Comparison of ENCODE assay signal across 1 cellular context in the genomic region with DNA sequence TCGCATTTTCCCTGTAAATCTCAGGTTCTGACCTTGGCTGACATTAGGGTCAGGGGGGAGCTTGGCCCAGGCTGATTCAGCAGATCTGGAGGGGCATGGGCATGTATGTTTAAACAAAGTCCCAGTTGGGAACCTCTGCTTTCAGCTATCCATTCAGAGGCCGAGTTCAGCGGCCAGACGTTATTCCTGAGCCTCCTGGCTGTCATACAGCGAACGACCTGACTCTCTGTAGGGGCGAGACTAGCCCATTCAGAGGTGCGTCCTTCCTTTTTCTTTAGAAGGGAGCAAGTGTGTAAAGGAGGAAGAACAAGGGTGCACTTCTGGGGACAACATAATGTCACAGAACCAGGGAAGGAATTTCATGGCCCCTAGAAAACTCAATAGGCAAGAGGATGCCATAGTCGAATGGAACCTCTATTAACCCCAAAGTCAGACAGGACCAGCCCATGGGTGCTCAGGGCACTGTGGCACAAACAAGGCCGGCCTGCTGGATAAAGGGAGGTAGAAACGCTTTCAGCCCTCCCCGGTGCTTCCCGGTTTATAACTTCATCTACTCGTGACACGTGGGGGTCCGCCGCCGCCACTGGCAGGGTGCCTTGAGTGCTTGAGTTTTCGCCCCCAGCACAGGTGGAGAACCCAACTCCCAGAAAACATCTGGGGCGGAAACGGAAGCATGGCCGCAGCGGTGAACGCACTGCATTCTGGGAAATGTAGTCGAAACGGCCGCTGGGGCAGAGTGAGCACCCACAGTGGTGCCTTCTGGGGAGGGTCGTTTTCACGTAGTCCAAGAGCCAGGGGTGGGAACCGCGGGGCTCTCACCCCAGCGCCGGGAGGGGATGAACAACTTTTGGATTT.
TF ChIP-seq lines count a peak whose summit lies in the region.

No MANE protein-coding gene starts in this region.

TF ChIP-seq in HepG2, 621 proteins besides CTCF, POLR2A, EP300 and RAD21 (continued from another document and continues in another):
- TF ChIP-seq ZNF766 (CRISPR knock-in tag; IDR thresholded peaks at IDR 0.05; ENCODE audit: borderline replicate concordance) (peak; percentile 41; the same call in 1 of the 2 replicates), NCOA1 (CRISPR knock-in tag; IDR thresholded peaks at IDR 0.05) (no peak), ZNF143 (CRISPR knock-in tag; IDR thresholded peaks at IDR 0.05) (peak; percentile 99), ZNF296 (CRISPR knock-in tag; conservative IDR thresholded peaks at IDR 0.05) (0 out of 2 replicates have a peak, but pooled peaks have one; percentile 30), YEATS2 (CRISPR knock-in tag; IDR thresholded peaks at IDR 0.05; ENCODE audit: borderline replicate concordance) (peak; percentile 69; the same call in 1 of the 2 replicates), NCOR1 (IDR thresholded peaks at IDR 0.05; ENCODE audit: borderline replicate concordance, low read length) (no peak), MAFK (conservative IDR thresholded peaks at IDR 0.05 in 1 of 2, IDR thresholded peaks at IDR 0.05 in 1 of 2; ENCODE audit: low read length in 2 of 2) (no peak), TMF1 (CRISPR knock-in tag; IDR thresholded peaks at IDR 0.05; ENCODE audit: low read depth) (peak; percentile 26; the same call in 1 of the 2 replicates), NR2C2 (CRISPR knock-in tag; IDR thresholded peaks at IDR 0.05; ENCODE audit: borderline replicate concordance) (peak; percentile 82), PHF21A (CRISPR knock-in tag; IDR thresholded peaks at IDR 0.05) (0 out of 2 replicates have a peak, but pooled peaks have one; percentile 27), ZNF335 (CRISPR knock-in tag; IDR thresholded peaks at IDR 0.05) (no peak), CENPT (CRISPR knock-in tag; IDR thresholded peaks at IDR 0.05; ENCODE audit: low read depth) (no peak), ZBTB8A (CRISPR knock-in tag; IDR thresholded peaks at IDR 0.05; ENCODE audit: borderline replicate concordance, low read depth) (no peak), ZNF737 (CRISPR knock-in tag; IDR thresholded peaks at IDR 0.05; ENCODE audit: borderline replicate concordance) (no peak), CAMTA2 (CRISPR knock-in tag; IDR thresholded peaks at IDR 0.05; ENCODE audit: borderline replicate concordance) (no peak), GMEB2 (CRISPR knock-in tag; IDR thresholded peaks at IDR 0.05; ENCODE audit: low read depth) (no peak), HNF4G (IDR thresholded peaks at IDR 0.05; ENCODE audit: borderline replicate concordance, low read depth, low read length) (no peak), HNF4G (CRISPR knock-in tag; IDR thresholded peaks at IDR 0.05; ENCODE audit: borderline replicate concordance, low read depth) (peak; percentile 42; the same call in 1 of the 2 replicates), NFE2 (CRISPR knock-in tag; IDR thresholded peaks at IDR 0.05) (no peak), MYNN (CRISPR knock-in tag; IDR thresholded peaks at IDR 0.05; ENCODE audit: low read depth) (no peak), GABPB1 (CRISPR knock-in tag; IDR thresholded peaks at IDR 0.05) (peak; percentile 100), NKX3-1 (CRISPR knock-in tag; IDR thresholded peaks at IDR 0.05) (0 out of 2 replicates have a peak, but pooled peaks have one; percentile 33), ZNF44 (CRISPR knock-in tag; IDR thresholded peaks at IDR 0.05) (no peak), ZNF563 (CRISPR knock-in tag; IDR thresholded peaks at IDR 0.05) (no peak; the same call in 1 of the 2 replicates), ZNF605 (CRISPR knock-in tag; IDR thresholded peaks at IDR 0.05) (peak; percentile 73; the same call in 1 of the 2 replicates), UBTF (CRISPR knock-in tag; IDR thresholded peaks at IDR 0.05) (no peak), XRCC5 (optimal IDR thresholded peaks at IDR 0.05; ENCODE audit: low read length) (no peak), PCBP2 (optimal IDR thresholded peaks at IDR 0.05; ENCODE audit: low read depth, low read length, poor library complexity, severe bottlenecking) (no peak), AKAP8 (CRISPR knock-in tag; IDR thresholded peaks at IDR 0.05) (no peak)
- TF ChIP-seq, protein P1, sequence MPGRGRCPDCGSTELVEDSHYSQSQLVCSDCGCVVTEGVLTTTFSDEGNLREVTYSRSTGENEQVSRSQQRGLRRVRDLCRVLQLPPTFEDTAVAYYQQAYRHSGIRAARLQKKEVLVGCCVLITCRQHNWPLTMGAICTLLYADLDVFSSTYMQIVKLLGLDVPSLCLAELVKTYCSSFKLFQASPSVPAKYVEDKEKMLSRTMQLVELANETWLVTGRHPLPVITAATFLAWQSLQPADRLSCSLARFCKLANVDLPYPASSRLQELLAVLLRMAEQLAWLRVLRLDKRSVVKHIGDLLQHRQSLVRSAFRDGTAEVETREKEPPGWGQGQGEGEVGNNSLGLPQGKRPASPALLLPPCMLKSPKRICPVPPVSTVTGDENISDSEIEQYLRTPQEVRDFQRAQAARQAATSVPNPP (CRISPR knock-in tag; IDR thresholded peaks at IDR 0.05): no peak
- TF ChIP-seq, protein P2, sequence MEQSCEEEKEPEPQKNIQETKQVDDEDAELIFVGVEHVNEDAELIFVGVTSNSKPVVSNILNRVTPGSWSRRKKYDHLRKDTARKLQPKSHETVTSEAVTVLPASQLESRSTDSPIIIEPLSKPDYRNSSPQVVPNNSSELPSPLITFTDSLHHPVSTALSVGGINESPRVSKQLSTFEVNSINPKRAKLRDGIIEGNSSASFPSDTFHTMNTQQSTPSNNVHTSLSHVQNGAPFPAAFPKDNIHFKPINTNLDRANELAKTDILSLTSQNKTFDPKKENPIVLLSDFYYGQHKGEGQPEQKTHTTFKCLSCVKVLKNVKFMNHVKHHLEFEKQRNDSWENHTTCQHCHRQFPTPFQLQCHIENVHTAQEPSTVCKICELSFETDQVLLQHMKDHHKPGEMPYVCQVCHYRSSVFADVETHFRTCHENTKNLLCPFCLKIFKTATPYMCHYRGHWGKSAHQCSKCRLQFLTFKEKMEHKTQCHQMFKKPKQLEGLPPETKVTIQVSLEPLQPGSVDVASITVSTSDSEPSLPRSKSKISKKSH (CRISPR knock-in tag; IDR thresholded peaks at IDR 0.05; ENCODE audit: borderline replicate concordance): peak; percentile 71; the same call in 1 of the 2 replicates
- TF ChIP-seq, protein P3, sequence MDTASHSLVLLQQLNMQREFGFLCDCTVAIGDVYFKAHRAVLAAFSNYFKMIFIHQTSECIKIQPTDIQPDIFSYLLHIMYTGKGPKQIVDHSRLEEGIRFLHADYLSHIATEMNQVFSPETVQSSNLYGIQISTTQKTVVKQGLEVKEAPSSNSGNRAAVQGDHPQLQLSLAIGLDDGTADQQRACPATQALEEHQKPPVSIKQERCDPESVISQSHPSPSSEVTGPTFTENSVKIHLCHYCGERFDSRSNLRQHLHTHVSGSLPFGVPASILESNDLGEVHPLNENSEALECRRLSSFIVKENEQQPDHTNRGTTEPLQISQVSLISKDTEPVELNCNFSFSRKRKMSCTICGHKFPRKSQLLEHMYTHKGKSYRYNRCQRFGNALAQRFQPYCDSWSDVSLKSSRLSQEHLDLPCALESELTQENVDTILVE (CRISPR knock-in tag; IDR thresholded peaks at IDR 0.05): no peak; the same call in 1 of the 2 replicates
- TF ChIP-seq, protein P4, sequence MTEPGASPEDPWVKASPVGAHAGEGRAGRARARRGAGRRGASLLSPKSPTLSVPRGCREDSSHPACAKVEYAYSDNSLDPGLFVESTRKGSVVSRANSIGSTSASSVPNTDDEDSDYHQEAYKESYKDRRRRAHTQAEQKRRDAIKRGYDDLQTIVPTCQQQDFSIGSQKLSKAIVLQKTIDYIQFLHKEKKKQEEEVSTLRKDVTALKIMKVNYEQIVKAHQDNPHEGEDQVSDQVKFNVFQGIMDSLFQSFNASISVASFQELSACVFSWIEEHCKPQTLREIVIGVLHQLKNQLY (CRISPR knock-in tag; IDR thresholded peaks at IDR 0.05): 0 out of 2 replicates have a peak, but pooled peaks have one; percentile 21
- TF ChIP-seq, protein P5, sequence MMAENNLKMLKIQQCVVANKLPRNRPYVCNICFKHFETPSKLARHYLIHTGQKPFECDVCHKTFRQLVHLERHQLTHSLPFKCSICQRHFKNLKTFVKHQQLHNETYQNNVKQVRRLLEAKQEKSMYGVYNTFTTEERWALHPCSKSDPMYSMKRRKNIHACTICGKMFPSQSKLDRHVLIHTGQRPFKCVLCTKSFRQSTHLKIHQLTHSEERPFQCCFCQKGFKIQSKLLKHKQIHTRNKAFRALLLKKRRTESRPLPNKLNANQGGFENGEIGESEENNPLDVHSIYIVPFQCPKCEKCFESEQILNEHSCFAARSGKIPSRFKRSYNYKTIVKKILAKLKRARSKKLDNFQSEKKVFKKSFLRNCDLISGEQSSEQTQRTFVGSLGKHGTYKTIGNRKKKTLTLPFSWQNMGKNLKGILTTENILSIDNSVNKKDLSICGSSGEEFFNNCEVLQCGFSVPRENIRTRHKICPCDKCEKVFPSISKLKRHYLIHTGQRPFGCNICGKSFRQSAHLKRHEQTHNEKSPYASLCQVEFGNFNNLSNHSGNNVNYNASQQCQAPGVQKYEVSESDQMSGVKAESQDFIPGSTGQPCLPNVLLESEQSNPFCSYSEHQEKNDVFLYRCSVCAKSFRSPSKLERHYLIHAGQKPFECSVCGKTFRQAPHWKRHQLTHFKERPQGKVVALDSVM (CRISPR knock-in tag; IDR thresholded peaks at IDR 0.05): no peak
- TF ChIP-seq, protein P6, sequence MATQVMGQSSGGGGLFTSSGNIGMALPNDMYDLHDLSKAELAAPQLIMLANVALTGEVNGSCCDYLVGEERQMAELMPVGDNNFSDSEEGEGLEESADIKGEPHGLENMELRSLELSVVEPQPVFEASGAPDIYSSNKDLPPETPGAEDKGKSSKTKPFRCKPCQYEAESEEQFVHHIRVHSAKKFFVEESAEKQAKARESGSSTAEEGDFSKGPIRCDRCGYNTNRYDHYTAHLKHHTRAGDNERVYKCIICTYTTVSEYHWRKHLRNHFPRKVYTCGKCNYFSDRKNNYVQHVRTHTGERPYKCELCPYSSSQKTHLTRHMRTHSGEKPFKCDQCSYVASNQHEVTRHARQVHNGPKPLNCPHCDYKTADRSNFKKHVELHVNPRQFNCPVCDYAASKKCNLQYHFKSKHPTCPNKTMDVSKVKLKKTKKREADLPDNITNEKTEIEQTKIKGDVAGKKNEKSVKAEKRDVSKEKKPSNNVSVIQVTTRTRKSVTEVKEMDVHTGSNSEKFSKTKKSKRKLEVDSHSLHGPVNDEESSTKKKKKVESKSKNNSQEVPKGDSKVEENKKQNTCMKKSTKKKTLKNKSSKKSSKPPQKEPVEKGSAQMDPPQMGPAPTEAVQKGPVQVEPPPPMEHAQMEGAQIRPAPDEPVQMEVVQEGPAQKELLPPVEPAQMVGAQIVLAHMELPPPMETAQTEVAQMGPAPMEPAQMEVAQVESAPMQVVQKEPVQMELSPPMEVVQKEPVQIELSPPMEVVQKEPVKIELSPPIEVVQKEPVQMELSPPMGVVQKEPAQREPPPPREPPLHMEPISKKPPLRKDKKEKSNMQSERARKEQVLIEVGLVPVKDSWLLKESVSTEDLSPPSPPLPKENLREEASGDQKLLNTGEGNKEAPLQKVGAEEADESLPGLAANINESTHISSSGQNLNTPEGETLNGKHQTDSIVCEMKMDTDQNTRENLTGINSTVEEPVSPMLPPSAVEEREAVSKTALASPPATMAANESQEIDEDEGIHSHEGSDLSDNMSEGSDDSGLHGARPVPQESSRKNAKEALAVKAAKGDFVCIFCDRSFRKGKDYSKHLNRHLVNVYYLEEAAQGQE (IDR thresholded peaks at IDR 0.05; ENCODE audit: borderline replicate concordance in 1 of 2, low read depth in 1 of 2, low read length in 2 of 2): no peak
- TF ChIP-seq, protein P7, sequence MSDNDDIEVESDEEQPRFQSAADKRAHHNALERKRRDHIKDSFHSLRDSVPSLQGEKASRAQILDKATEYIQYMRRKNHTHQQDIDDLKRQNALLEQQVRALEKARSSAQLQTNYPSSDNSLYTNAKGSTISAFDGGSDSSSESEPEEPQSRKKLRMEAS (IDR thresholded peaks at IDR 0.05): peak; percentile 62; the same call in 1 of the 2 replicates
- TF ChIP-seq, protein P8, sequence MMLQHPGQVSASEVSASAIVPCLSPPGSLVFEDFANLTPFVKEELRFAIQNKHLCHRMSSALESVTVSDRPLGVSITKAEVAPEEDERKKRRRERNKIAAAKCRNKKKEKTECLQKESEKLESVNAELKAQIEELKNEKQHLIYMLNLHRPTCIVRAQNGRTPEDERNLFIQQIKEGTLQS (CRISPR knock-in tag; IDR thresholded peaks at IDR 0.05): no peak
- TF ChIP-seq, protein P9, sequence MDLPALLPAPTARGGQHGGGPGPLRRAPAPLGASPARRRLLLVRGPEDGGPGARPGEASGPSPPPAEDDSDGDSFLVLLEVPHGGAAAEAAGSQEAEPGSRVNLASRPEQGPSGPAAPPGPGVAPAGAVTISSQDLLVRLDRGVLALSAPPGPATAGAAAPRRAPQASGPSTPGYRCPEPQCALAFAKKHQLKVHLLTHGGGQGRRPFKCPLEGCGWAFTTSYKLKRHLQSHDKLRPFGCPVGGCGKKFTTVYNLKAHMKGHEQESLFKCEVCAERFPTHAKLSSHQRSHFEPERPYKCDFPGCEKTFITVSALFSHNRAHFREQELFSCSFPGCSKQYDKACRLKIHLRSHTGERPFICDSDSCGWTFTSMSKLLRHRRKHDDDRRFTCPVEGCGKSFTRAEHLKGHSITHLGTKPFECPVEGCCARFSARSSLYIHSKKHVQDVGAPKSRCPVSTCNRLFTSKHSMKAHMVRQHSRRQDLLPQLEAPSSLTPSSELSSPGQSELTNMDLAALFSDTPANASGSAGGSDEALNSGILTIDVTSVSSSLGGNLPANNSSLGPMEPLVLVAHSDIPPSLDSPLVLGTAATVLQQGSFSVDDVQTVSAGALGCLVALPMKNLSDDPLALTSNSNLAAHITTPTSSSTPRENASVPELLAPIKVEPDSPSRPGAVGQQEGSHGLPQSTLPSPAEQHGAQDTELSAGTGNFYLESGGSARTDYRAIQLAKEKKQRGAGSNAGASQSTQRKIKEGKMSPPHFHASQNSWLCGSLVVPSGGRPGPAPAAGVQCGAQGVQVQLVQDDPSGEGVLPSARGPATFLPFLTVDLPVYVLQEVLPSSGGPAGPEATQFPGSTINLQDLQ (CRISPR knock-in tag; IDR thresholded peaks at IDR 0.05): peak; percentile 63; the same call in 1 of the 2 replicates
